In genomic region chr17:14594690-14595089, GRCh38 we compare ENCODE assay signal across 33 cellular contexts.
"Had no signal": no experiment of that assay in that cellular context is flagged by ENCODE, and none has a peak within 500 bp of the region (broad histone marks: within the 10 kb centered on the region; RNA-seq: fewer than 3 reads in every experiment).

No MANE protein-coding gene starts in this region.

- H2AFZ ChIP-seq: PC-9 had no signal

- H3K4me3 Mint-ChIP-seq: activated CD4-positive, alpha-beta T cell treated with anti-CD3 and anti-CD28 coated beads, Interleukin-2, amount 10 ng/mL, durations not matched to agents 24 days and 14 days; activated CD8-positive, alpha-beta T cell treated with anti-CD3 and anti-CD28 coated beads for 36 hours; activated naive CD8-positive, alpha-beta T cell treated with anti-CD3 and anti-CD28 coated beads for 36 hours; activated T-cell treated with anti-CD3 and anti-CD28 coated beads, Interleukin-2, amount 50 U/mL, for 72 hours; activated T-helper 17 cell treated with anti-CD3 and anti-CD28 coated beads, Interleukin-2, amount 50 U/mL, for 72 hours had no signal

- H3K27me3 ChIP-seq: ascending aorta, SJCRH30 had no signal

- H3K27ac Mint-ChIP-seq: activated CD4-positive, alpha-beta T cell treated with anti-CD3 and anti-CD28 coated beads, Interleukin-2, amount 10 ng/mL, durations not matched to agents 24 days and 14 days; activated CD8-positive, alpha-beta T cell treated with anti-CD3 and anti-CD28 coated beads for 36 hours; activated naive CD8-positive, alpha-beta T cell treated with anti-CD3 and anti-CD28 coated beads for 36 hours; activated T-cell treated with anti-CD3 and anti-CD28 coated beads, Interleukin-2, amount 50 U/mL, for 72 hours; activated T-helper 17 cell treated with anti-CD3 and anti-CD28 coated beads, Interleukin-2, amount 50 U/mL, for 72 hours had no signal

- H3K36me3 ChIP-seq: ascending aorta, SJCRH30, WERI-Rb-1 had no signal

- H3K4me1 ChIP-seq: ascending aorta, SJCRH30 had no signal

- H3K9me3 Mint-ChIP-seq: activated CD4-positive, alpha-beta T cell treated with anti-CD3 and anti-CD28 coated beads, Interleukin-2, amount 10 ng/mL, durations not matched to agents 24 days and 14 days; activated CD8-positive, alpha-beta T cell treated with anti-CD3 and anti-CD28 coated beads for 36 hours; activated naive CD8-positive, alpha-beta T cell treated with anti-CD3 and anti-CD28 coated beads for 36 hours; activated T-helper 17 cell treated with anti-CD3 and anti-CD28 coated beads, Interleukin-2, amount 50 U/mL, for 72 hours had no signal

- ATAC-seq: activated CD8-positive, alpha-beta T cell treated with anti-CD3 and anti-CD28 coated beads for 36 hours; activated T-cell treated with anti-CD3 and anti-CD28 coated beads, Interleukin-2, amount 50 U/mL, for 72 hours; activated T-helper 17 cell treated with anti-CD3 and anti-CD28 coated beads, Interleukin-2, amount 50 U/mL, for 72 hours had no signal

- H3K36me3 Mint-ChIP-seq: activated naive CD8-positive, alpha-beta T cell treated with anti-CD3 and anti-CD28 coated beads for 36 hours had no signal

- H3K27me3 Mint-ChIP-seq: activated naive CD8-positive, alpha-beta T cell treated with anti-CD3 and anti-CD28 coated beads for 36 hours had no signal

- H3K9me3 ChIP-seq: ascending aorta, SJCRH30 had no signal

- H3K4me3 ChIP-seq: ascending aorta, PC-9, SJCRH30, SK-N-MC had no signal

- DNase-seq: activated CD4-positive, alpha-beta T cell treated with anti-CD3 and anti-CD28 coated beads, Interleukin-2, amount 10 ng/mL, durations not matched to agents 24 days and 14 days; activated CD4-positive, alpha-beta T cell treated with anti-CD3 and anti-CD28 coated beads, Interleukin-2, amount 50 U/mL, for 4 hours; activated CD8-positive, alpha-beta T cell treated with anti-CD3 and anti-CD28 coated beads for 36 hours; activated effector memory CD4-positive, alpha-beta T cell treated with anti-CD3 and anti-CD28 coated beads, Interleukin-2, amount 50 U/mL, for 16 hours; activated naive CD4-positive, alpha-beta T cell; activated naive CD4-positive, alpha-beta T cell treated with anti-CD3 and anti-CD28 coated beads, Interleukin-2, amount 50 U/mL, for 16 hours; activated naive CD8-positive, alpha-beta T cell treated with anti-CD3 and anti-CD28 coated beads for 36 hours; activated T-cell treated with anti-CD3 and anti-CD28 coated beads, Interleukin-2, amount 50 U/mL, for 1 hour; activated T-cell treated with anti-CD3 and anti-CD28 coated beads, Interleukin-2, amount 50 U/mL, for 72 hours; amygdala; Kasumi-1; KG1; MM.1S; NCI-H1092 treated with DMSO at 0.1 percent for 48 hours; NCI-H1417; NCI-H146; NCI-H187; NCI-H2029 treated with DMSO at 0.1 percent for 48 hours; NCI-H2107; NCI-H2171; NCI-H510A; NCI-H526; NCI-H748 treated with DMSO at 0.1 percent for 48 hours; NK-92 treated with Interleukin-12 subunit alpha and Interleukin-12 subunit beta, amount 100 ng/mL, for 24 hours; PC-9; SHP77; SJCRH30; T1000; WERI-Rb-1 had no signal

- H3K4me1 Mint-ChIP-seq: activated CD4-positive, alpha-beta T cell treated with anti-CD3 and anti-CD28 coated beads, Interleukin-2, amount 10 ng/mL, durations not matched to agents 24 days and 14 days; activated T-helper 17 cell treated with anti-CD3 and anti-CD28 coated beads, Interleukin-2, amount 50 U/mL, for 72 hours had no signal

- H3K27ac ChIP-seq: ascending aorta, PC-9, RWPE1, SJCRH30, SK-N-MC, WERI-Rb-1 had no signal

- H3K4me2 ChIP-seq: PC-9 had no signal
